ENCODE assay signal across 9 cellular contexts in genomic region chr5:122756263-122756911, GRCh38. TPM values are rescaled to one million over a fixed set of nuclear protein-coding genes. Genes with fewer than 3 reads are reported as not detected.
DNase-seq lines count a peak whose midpoint lies in the region; ATAC-seq and TF ChIP-seq lines count a peak whose summit lies in the region.
"Had no signal": no experiment of that assay in that cellular context is flagged by ENCODE, and none has a peak within 500 bp of the region (broad histone marks: within the 10 kb centered on the region; RNA-seq: fewer than 3 reads in every experiment).

No MANE protein-coding gene starts in this region.

- peak overlapping the region in 1 of 4 donors; percentile 40 for H3K27ac ChIP-seq in esophagus muscularis mucosa (replicated peaks in 1 of 4)

- H3K27me3 ChIP-seq in esophagus muscularis mucosa = no peaks in the 10 kb centered on the region

- H3K9me3 ChIP-seq in esophagus muscularis mucosa = no peaks in the 10 kb centered on the region

- no peak for TF ChIP-seq EP300 in esophagus muscularis mucosa (IDR thresholded peaks at IDR 0.05)

- no peaks in the 10 kb centered on the region for H3K36me3 ChIP-seq in esophagus muscularis mucosa

- H3K9me3 Mint-ChIP-seq in activated T-cell treated with anti-CD3 and anti-CD28 coated beads, Interleukin-2, amount 50 U/mL, for 24 hours = no peaks in the 10 kb centered on the region
- H3K9me3 Mint-ChIP-seq in T-helper 2 cell treated with Interferon-gamma antibody and Interleukin-4, amounts not matched to agents 5 μg/mL and 100 μg/mL, for 36 hours = no peaks in the 10 kb centered on the region
- H3K9me3 Mint-ChIP-seq: CD4-positive, CD25-positive, alpha-beta regulatory T cell had no signal

- ATAC-seq in HG03066 (IDR thresholded peaks at IDR 0.05; ENCODE audit: low read depth, unreplicated experiment) (peak; percentile 75), left lobe of liver (peak; percentile 29)

- TF ChIP-seq POLR2A in esophagus muscularis mucosa (IDR thresholded peaks at IDR 0.05; ENCODE audit: low read depth) = no peak

- intact Hi-C loops in esophagus muscularis mucosa (cut with DNase I) = no loop called here

- H3K27ac Mint-ChIP-seq in activated T-cell treated with anti-CD3 and anti-CD28 coated beads, Interleukin-2, amount 50 U/mL, for 24 hours = peak overlapping the region; percentile 69
- no peak overlapping the region for H3K27ac Mint-ChIP-seq in T-helper 2 cell treated with Interferon-gamma antibody and Interleukin-4, amounts not matched to agents 5 μg/mL and 100 μg/mL, for 36 hours
- H3K27ac Mint-ChIP-seq: CD4-positive, CD25-positive, alpha-beta regulatory T cell had no signal

- H3K4me1 ChIP-seq in esophagus muscularis mucosa = peaks cover 0 to 6% (median 0%) of the 10 kb centered on the region in 4 donors

- WGBS in esophagus muscularis mucosa = 74% methylated on average over 2 of the region's 2 CpGs

- H3K4me3 Mint-ChIP-seq in activated T-cell treated with anti-CD3 and anti-CD28 coated beads, Interleukin-2, amount 50 U/mL, for 24 hours = no peak overlapping the region
- no peak overlapping the region for H3K4me3 Mint-ChIP-seq in T-helper 2 cell treated with Interferon-gamma antibody and Interleukin-4, amounts not matched to agents 5 μg/mL and 100 μg/mL, for 36 hours
- H3K4me3 Mint-ChIP-seq: CD4-positive, CD25-positive, alpha-beta regulatory T cell had no signal

- peaks cover 20% of the 10 kb centered on the region for H3K4me1 Mint-ChIP-seq in activated T-cell treated with anti-CD3 and anti-CD28 coated beads, Interleukin-2, amount 50 U/mL, for 24 hours (ENCODE audit: low read depth)
- peaks cover 20% of the 10 kb centered on the region for H3K4me1 Mint-ChIP-seq in T-helper 2 cell treated with Interferon-gamma antibody and Interleukin-4, amounts not matched to agents 5 μg/mL and 100 μg/mL, for 36 hours (ENCODE audit: low read depth)
- H3K4me1 Mint-ChIP-seq: CD4-positive, CD25-positive, alpha-beta regulatory T cell had no signal

- no peak for DNase-seq in activated T-cell treated with anti-CD3 and anti-CD28 coated beads, Interleukin-2, amount 50 U/mL, for 24 hours
- no peak for DNase-seq in activated T-cell treated with anti-CD3 and anti-CD28 coated beads for 4 hours
- DNase-seq in SW 1271 (lab: John Stamatoyannopoulos, UW) = peak; percentile 13 to 34
- DNase-seq in left lobe of liver (ENCODE audit: low spot score) = no peak
- no peak for DNase-seq in LoVo (ENCODE audit: low spot score)
- no peak for DNase-seq in esophagus muscularis mucosa (ENCODE audit: extremely low spot score)
- DNase-seq in T-helper 2 cell treated with Interferon-gamma antibody and Interleukin-4, amounts not matched to agents 5 μg/mL and 100 μg/mL, for 36 hours (ENCODE audit: low spot score) = no peak
- DNase-seq: CD4-positive, CD25-positive, alpha-beta regulatory T cell had no signal

- peaks cover 12% of the 10 kb centered on the region for H3K27me3 Mint-ChIP-seq in activated T-cell treated with anti-CD3 and anti-CD28 coated beads, Interleukin-2, amount 50 U/mL, for 24 hours
- peaks cover 3% of the 10 kb centered on the region for H3K27me3 Mint-ChIP-seq in T-helper 2 cell treated with Interferon-gamma antibody and Interleukin-4, amounts not matched to agents 5 μg/mL and 100 μg/mL, for 36 hours (ENCODE audit: low read depth)

- TF ChIP-seq CTCF in esophagus muscularis mucosa (IDR thresholded peaks at IDR 0.05) = no peak

- H3K4me3 ChIP-seq in esophagus muscularis mucosa = no peak overlapping the region

- H3K36me3 Mint-ChIP-seq in activated T-cell treated with anti-CD3 and anti-CD28 coated beads, Interleukin-2, amount 50 U/mL, for 24 hours (ENCODE audit: low read depth) = no peaks in the 10 kb centered on the region
- H3K36me3 Mint-ChIP-seq in T-helper 2 cell treated with Interferon-gamma antibody and Interleukin-4, amounts not matched to agents 5 μg/mL and 100 μg/mL, for 36 hours (ENCODE audit: low read depth) = no peaks in the 10 kb centered on the region
- H3K36me3 Mint-ChIP-seq: CD4-positive, CD25-positive, alpha-beta regulatory T cell had no signal

RNA-seq across cellular contexts. Expression of gene SNX2, which starts 18.5 kb away (rescaled TPM):
- total RNA-seq in left lobe of liver = 25.9 TPM
- 10 to 100 TPM; 62.1 to 86.0 (median 75.4) TPM for total RNA-seq in esophagus muscularis mucosa

Comparison
In these comparisons a context has a peak if more than half of its experiments do, and no peak if none do; other contexts are left out.
1. DNase-seq: peak in SW 1271 (2 of 2); none in activated T-cell treated with anti-CD3 and anti-CD28 coated beads, Interleukin-2, amount 50 U/mL, for 24 hours (single experiment), activated T-cell treated with anti-CD3 and anti-CD28 coated beads for 4 hours (single experiment), left lobe of liver (single experiment), LoVo (single experiment), esophagus muscularis mucosa (single experiment) and T-helper 2 cell treated with Interferon-gamma antibody and Interleukin-4, amounts not matched to agents 5 μg/mL and 100 μg/mL, for 36 hours (single experiment).